ENCODE assay signal across 11 cellular contexts in the genomic region with DNA sequence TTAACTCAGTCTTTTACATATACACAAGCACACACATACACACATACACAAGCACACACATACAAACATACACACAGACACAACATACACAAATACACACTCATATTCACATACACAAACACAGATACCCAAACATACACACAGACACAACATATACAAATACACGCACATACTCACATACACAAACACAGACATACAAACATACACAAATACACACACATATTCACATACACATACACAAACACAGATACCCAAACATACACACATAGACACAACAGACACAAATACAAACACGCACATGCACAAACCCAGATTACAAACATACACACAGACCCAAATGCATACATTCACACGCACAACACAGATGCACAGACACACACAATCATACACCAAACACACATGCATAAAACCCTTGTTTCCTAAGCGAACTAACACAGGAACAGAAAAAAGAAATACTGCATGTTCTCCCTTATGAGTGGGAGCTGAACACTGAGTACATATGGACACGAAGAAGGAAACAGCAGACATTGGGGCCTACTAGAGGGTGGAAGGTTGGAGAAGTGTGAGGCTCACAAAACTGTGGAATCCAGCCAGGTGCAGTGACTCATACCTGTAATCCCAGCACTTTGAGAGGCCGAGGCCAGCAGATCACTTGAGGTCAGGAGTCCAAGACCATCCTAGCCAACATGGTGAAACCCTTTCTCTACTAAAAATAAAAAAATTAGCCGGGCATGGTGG. TPM values are rescaled to one million over a fixed set of nuclear protein-coding genes. Genes with fewer than 3 reads are reported as not detected.
A peak's percentile ranks its signal among the peaks of the same experiment; 100 is the strongest.
DNase-seq lines count a peak whose midpoint lies in the region; ATAC-seq and TF ChIP-seq lines count a peak whose summit lies in the region.
"Had no signal": no experiment of that assay in that cellular context is flagged by ENCODE, and none has a peak within 500 bp of the region (broad histone marks: within the 10 kb centered on the region; RNA-seq: fewer than 3 reads in every experiment).

No MANE protein-coding gene starts in this region.

- peaks cover 66% of the 10 kb centered on the region for H3K4me1 Mint-ChIP-seq in activated CD4-positive, alpha-beta T cell treated with anti-CD3 and anti-CD28 coated beads for 36 hours

- no peaks in the 10 kb centered on the region for H3K36me3 Mint-ChIP-seq in activated CD4-positive, alpha-beta T cell treated with anti-CD3 and anti-CD28 coated beads for 36 hours (ENCODE audit: low read depth)

- TF ChIP-seq CTCF in RWPE1 (conservative IDR thresholded peaks at IDR 0.05; ENCODE audit: low read depth) (no peak), gastrocnemius medialis (IDR thresholded peaks at IDR 0.05 in 4 of 5, conservative IDR thresholded peaks at IDR 0.05 in 1 of 5) (no peak)

- no peaks in the 10 kb centered on the region for H3K9me3 ChIP-seq in gastrocnemius medialis

- H3K27me3 ChIP-seq in gastrocnemius medialis: no peaks in the 10 kb centered on the region

- no peaks in the 10 kb centered on the region for H3K36me3 ChIP-seq in gastrocnemius medialis

- H3K27ac ChIP-seq in RWPE1 (peak overlapping the region; percentile 26), gastrocnemius medialis (no peak overlapping the region)
- H3K27ac ChIP-seq: skin epidermis had no signal

- intact Hi-C loops in activated CD4-positive, alpha-beta T cell treated with anti-CD3 and anti-CD28 coated beads for 36 hours (cut with DNase I, micrococcal nuclease): loop anchor here in 1 of 2 experiments (10.0 kb wide), 1 partner anchor 439 kb away; no protein-coding TSS in a partner anchor
- intact Hi-C loops in gastrocnemius medialis (cut with DNase I; ENCODE audit: low total_unique reads): no loop called here

- in situ Hi-C loops in gastrocnemius medialis (cut with MboI; ENCODE audit: low sequenced_read_pairs in 4 of 4): loop anchor here in 2 of 4 donors (10.0 to 25.0 kb wide), 2 partner anchors 179 to 317 kb away; partner anchors contain the start of gene C6orf89 (in 2 of the 2)

- H3K9me3 Mint-ChIP-seq in activated CD4-positive, alpha-beta T cell treated with anti-CD3 and anti-CD28 coated beads for 36 hours (ENCODE audit: low read depth): no peaks in the 10 kb centered on the region

- POLR2A ChIA-PET in activated CD4-positive, alpha-beta T cell treated with anti-CD3 and anti-CD28 coated beads for 36 hours (lab: Charles Lee): interaction anchor here (0.9 kb wide), 1 partner anchor 14 kb away, joined by 6 read pairs; no protein-coding TSS in a partner anchor
- POLR2A ChIA-PET in RWPE1 (lab: Yijun Ruan, JAX; ENCODE audit: low non-redundant PET): interaction anchor here (0.6 kb wide), 1 partner anchor 152 kb away, joined by 7 read pairs; no protein-coding TSS in a partner anchor

- H3K27me3 Mint-ChIP-seq in activated CD4-positive, alpha-beta T cell treated with anti-CD3 and anti-CD28 coated beads for 36 hours: no peaks in the 10 kb centered on the region

- CTCF ChIA-PET in activated CD4-positive, alpha-beta T cell treated with anti-CD3 and anti-CD28 coated beads for 36 hours (lab: Charles Lee): interaction anchor here (1.0 to 21.8 kb wide), 4 partner anchors 10 to 292 kb away, joined by 3 to 586 read pairs (median 122); partner anchors contain the start of gene PIM1
- CTCF ChIA-PET in RWPE1 (lab: Yijun Ruan, JAX): no interaction called here

- H3K27ac Mint-ChIP-seq in activated CD4-positive, alpha-beta T cell treated with anti-CD3 and anti-CD28 coated beads for 36 hours: peak overlapping the region; percentile 8

- H3K4me3 Mint-ChIP-seq in activated CD4-positive, alpha-beta T cell treated with anti-CD3 and anti-CD28 coated beads for 36 hours: no peak overlapping the region

- no peak for TF ChIP-seq POLR2A in gastrocnemius medialis (IDR thresholded peaks at IDR 0.05)

- H3K4me3 ChIP-seq in gastrocnemius medialis: no peak overlapping the region
- H3K4me3 ChIP-seq: skin epidermis had no signal

- no peak for ATAC-seq in activated CD4-positive, alpha-beta T cell treated with anti-CD3 and anti-CD28 coated beads for 36 hours
- peak; percentile 39 to 61 for ATAC-seq in gastrocnemius medialis
- no peak for ATAC-seq in GM21723 (IDR thresholded peaks at IDR 0.05; ENCODE audit: unreplicated experiment)
- ATAC-seq in HG03108 (IDR thresholded peaks at IDR 0.05; ENCODE audit: unreplicated experiment): no peak

- H3K4me1 ChIP-seq in gastrocnemius medialis: no peaks in the 10 kb centered on the region

- DNase-seq in activated CD4-positive, alpha-beta T cell treated with anti-CD3 and anti-CD28 coated beads for 36 hours: no peak
- no peak for DNase-seq in activated CD4-positive, alpha-beta T cell treated with anti-CD3 and anti-CD28 coated beads for 1 hour
- DNase-seq in RWPE1 (ENCODE audit: low spot score): no peak
- DNase-seq in fibroblast of gingiva (ENCODE audit: low read depth): peak; percentile 13
- peak; percentile 15 to 52 for DNase-seq in gastrocnemius medialis
- no peak for DNase-seq in superior temporal gyrus (ENCODE audit: extremely low spot score)
- DNase-seq: dermis blood vessel endothelial cell, NCI-H526 had no signal

RNA-seq across cellular contexts. Expression of gene PIM1, which starts 34.2 kb away (rescaled TPM):
- total RNA-seq in activated CD4-positive, alpha-beta T cell treated with anti-CD3 and anti-CD28 coated beads for 36 hours: 100 to 1,000 TPM; 137 to 163 TPM
- total RNA-seq in gastrocnemius medialis: 10 to 100 TPM in 2 of 4 donors, 1 to 10 TPM in 2; 5.0 to 23.0 (median 13.0) TPM

RNA-seq across cellular contexts. Expression of gene TBC1D22B, which starts 53.4 kb away (rescaled TPM):
- 10 to 100 TPM; 14.9 to 17.0 TPM for total RNA-seq in activated CD4-positive, alpha-beta T cell treated with anti-CD3 and anti-CD28 coated beads for 36 hours
- 10 to 100 TPM in 1 of 4 donors, 1 to 10 TPM in 3; 6.3 to 12.3 (median 7.7) TPM for total RNA-seq in gastrocnemius medialis

RNA-seq across cellular contexts. Expression of gene TMEM217, which starts 53.8 kb away (rescaled TPM):
- 1 to 10 TPM; 2.5 TPM for total RNA-seq in activated CD4-positive, alpha-beta T cell treated with anti-CD3 and anti-CD28 coated beads for 36 hours
- under 1 TPM in 1 of 4 donors, not detected in 3; 0.22 TPM for total RNA-seq in gastrocnemius medialis

Comparison
In these comparisons a context has a peak if more than half of its experiments do, and no peak if none do; other contexts are left out.
1. ATAC-seq: peak in gastrocnemius medialis (2 of 2); none in activated CD4-positive, alpha-beta T cell treated with anti-CD3 and anti-CD28 coated beads for 36 hours (single experiment), GM21723 (single experiment) and HG03108 (single experiment).
2. DNase-seq: peak in fibroblast of gingiva (single experiment) and gastrocnemius medialis (2 of 2); none in activated CD4-positive, alpha-beta T cell treated with anti-CD3 and anti-CD28 coated beads for 36 hours (single experiment), activated CD4-positive, alpha-beta T cell treated with anti-CD3 and anti-CD28 coated beads for 1 hour (single experiment), RWPE1 (single experiment) and superior temporal gyrus (single experiment).
3. RNA of gene PIM1, which starts 34.2 kb away (total RNA-seq): 137 to 163 TPM in activated CD4-positive, alpha-beta T cell treated with anti-CD3 and anti-CD28 coated beads for 36 hours; 5.0 to 23.0 TPM in gastrocnemius medialis; every median in the first group is over 4 times any median in the second.